ENCODE assay signal across 30 cellular contexts in the genomic region with DNA sequence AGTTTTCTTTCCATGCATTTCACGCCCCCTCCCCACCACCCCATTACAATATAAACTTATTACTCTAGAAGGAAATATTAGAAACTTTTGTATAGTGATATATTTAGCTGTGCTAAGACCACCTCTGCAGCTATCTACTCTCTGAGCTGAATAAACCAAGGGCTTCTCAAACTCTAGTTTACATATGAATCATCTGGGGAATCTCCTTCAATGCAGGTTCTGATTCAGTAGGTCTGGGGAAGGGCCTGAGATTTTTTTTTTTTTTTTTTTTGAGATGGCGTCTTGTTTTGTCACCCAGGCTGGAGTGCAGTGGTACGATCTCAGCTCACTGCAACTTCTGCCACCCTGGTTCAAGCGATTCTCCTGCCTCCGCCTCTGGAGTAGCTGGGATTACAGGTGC.
"Had no signal": no experiment of that assay in that cellular context is flagged by ENCODE, and none has a peak within 500 bp of the region (broad histone marks: within the 10 kb centered on the region; RNA-seq: fewer than 3 reads in every experiment).

No MANE protein-coding gene starts in this region.

- H3K27ac ChIP-seq: body of pancreas, esophagus muscularis mucosa, foreskin keratinocyte, WERI-Rb-1 had no signal

- DNase-seq: activated CD4-positive, alpha-beta memory T cell treated with anti-CD3 and anti-CD28 coated beads, Interleukin-2, amount 10 ng/mL, durations not matched to agents 7 days and 5 days; activated CD4-positive, alpha-beta T cell treated with anti-CD3 and anti-CD28 coated beads for 36 hours; activated CD4-positive, alpha-beta T cell treated with anti-CD3 and anti-CD28 coated beads, Interleukin-2, amount 10 ng/mL, durations not matched to agents 7 days and 5 days; activated CD4-positive, alpha-beta T cell treated with anti-CD3 and anti-CD28 coated beads, Interleukin-2, amount 50 U/mL, for 4 hours; activated CD4-positive, CD25-positive, alpha-beta regulatory T cell; activated CD4-positive, CD25-positive, alpha-beta regulatory T cell treated with anti-CD3 and anti-CD28 coated beads, Interleukin-2, amount 50 U/mL, for 72 hours; activated CD8-positive, alpha-beta memory T cell treated with anti-CD3 and anti-CD28 coated beads, Interleukin-2, amount 50 U/mL, for 48 hours; activated effector memory CD4-positive, alpha-beta T cell treated with Interleukin-2 at 50 U/mL for 16 hours; activated gamma-delta T cell treated with Interleukin-2 at 50 U/mL for 16 hours; activated naive CD4-positive, alpha-beta T cell treated with anti-CD3 and anti-CD28 coated beads, Interleukin-2, amount 50 U/mL, for 16 hours; activated naive CD4-positive, alpha-beta T cell treated with Interleukin-2 at 50 U/mL for 16 hours; activated T-cell treated with anti-CD3 and anti-CD28 coated beads for 4 hours; activated T-cell treated with anti-CD3 and anti-CD28 coated beads, Interleukin-2, amount 50 U/mL, for 24 hours; activated T-cell treated with anti-CD3 and anti-CD28 coated beads, Interleukin-2, amount 50 U/mL, for 72 hours; amniotic stem cell; anterior cingulate cortex; body of pancreas; caudate nucleus; cortex of kidney; dermis blood vessel endothelial cell; effector CD4-positive, alpha-beta T cell; effector memory CD8-positive, alpha-beta T cell; erythroblast; foreskin keratinocyte; gastrocnemius medialis; glutamatergic neuron; T-helper 2 cell; WERI-Rb-1 had no signal

- H3K4me3 ChIP-seq: body of pancreas, esophagus muscularis mucosa, gastrocnemius medialis had no signal

- H3K36me3 Mint-ChIP-seq: activated naive CD8-positive, alpha-beta T cell had no signal

- H3K27ac Mint-ChIP-seq: activated CD4-positive, alpha-beta memory T cell treated with anti-CD3 and anti-CD28 coated beads, Interleukin-2, amount 10 ng/mL, durations not matched to agents 7 days and 5 days; activated CD4-positive, alpha-beta T cell treated with anti-CD3 and anti-CD28 coated beads for 36 hours; activated CD4-positive, alpha-beta T cell treated with anti-CD3 and anti-CD28 coated beads, Interleukin-2, amount 10 ng/mL, durations not matched to agents 7 days and 5 days; activated naive CD8-positive, alpha-beta T cell; activated T-cell treated with anti-CD3 and anti-CD28 coated beads, Interleukin-2, amount 50 U/mL, for 24 hours; activated T-cell treated with anti-CD3 and anti-CD28 coated beads, Interleukin-2, amount 50 U/mL, for 72 hours; effector memory CD8-positive, alpha-beta T cell had no signal

- H3K4me1 ChIP-seq: body of pancreas, esophagus muscularis mucosa had no signal

- H3K9me3 ChIP-seq: body of pancreas, esophagus muscularis mucosa, gastrocnemius medialis had no signal

- H3K4me3 Mint-ChIP-seq: activated CD4-positive, alpha-beta memory T cell treated with anti-CD3 and anti-CD28 coated beads, Interleukin-2, amount 10 ng/mL, durations not matched to agents 7 days and 5 days; activated CD4-positive, alpha-beta T cell treated with anti-CD3 and anti-CD28 coated beads for 36 hours; activated CD4-positive, alpha-beta T cell treated with anti-CD3 and anti-CD28 coated beads, Interleukin-2, amount 10 ng/mL, durations not matched to agents 7 days and 5 days; activated naive CD8-positive, alpha-beta T cell; activated T-cell treated with anti-CD3 and anti-CD28 coated beads, Interleukin-2, amount 50 U/mL, for 24 hours; activated T-cell treated with anti-CD3 and anti-CD28 coated beads, Interleukin-2, amount 50 U/mL, for 72 hours; effector memory CD8-positive, alpha-beta T cell had no signal

- H3K27me3 ChIP-seq: body of pancreas, esophagus muscularis mucosa, foreskin keratinocyte, gastrocnemius medialis had no signal

- ATAC-seq: activated CD4-positive, alpha-beta T cell treated with anti-CD3 and anti-CD28 coated beads for 36 hours; activated T-cell treated with anti-CD3 and anti-CD28 coated beads, Interleukin-2, amount 50 U/mL, for 72 hours; body of pancreas; effector memory CD8-positive, alpha-beta T cell; gastrocnemius medialis had no signal

- H3K36me3 ChIP-seq: esophagus muscularis mucosa, gastrocnemius medialis, WERI-Rb-1 had no signal

- H3K4me1 Mint-ChIP-seq: activated CD4-positive, alpha-beta memory T cell treated with anti-CD3 and anti-CD28 coated beads, Interleukin-2, amount 10 ng/mL, durations not matched to agents 7 days and 5 days; activated CD4-positive, alpha-beta T cell treated with anti-CD3 and anti-CD28 coated beads for 36 hours; activated CD4-positive, alpha-beta T cell treated with anti-CD3 and anti-CD28 coated beads, Interleukin-2, amount 10 ng/mL, durations not matched to agents 7 days and 5 days had no signal

- H3K9me3 Mint-ChIP-seq: activated CD4-positive, alpha-beta memory T cell treated with anti-CD3 and anti-CD28 coated beads, Interleukin-2, amount 10 ng/mL, durations not matched to agents 7 days and 5 days; activated CD4-positive, alpha-beta T cell treated with anti-CD3 and anti-CD28 coated beads, Interleukin-2, amount 10 ng/mL, durations not matched to agents 7 days and 5 days; activated T-cell treated with anti-CD3 and anti-CD28 coated beads, Interleukin-2, amount 50 U/mL, for 24 hours; activated T-cell treated with anti-CD3 and anti-CD28 coated beads, Interleukin-2, amount 50 U/mL, for 72 hours; effector memory CD8-positive, alpha-beta T cell had no signal
